27 cellular contexts compared by ENCODE assay signal in genomic region chr3:67916353-67916752, GRCh38.
"Had no signal": no experiment of that assay in that cellular context is flagged by ENCODE, and none has a peak within 500 bp of the region (broad histone marks: within the 10 kb centered on the region; RNA-seq: fewer than 3 reads in every experiment).

No MANE protein-coding gene starts in this region.

- H3K9me3 ChIP-seq: ascending aorta, MG63 had no signal

- ATAC-seq: activated CD8-positive, alpha-beta T cell treated with anti-CD3 and anti-CD28 coated beads for 36 hours had no signal

- DNase-seq: activated CD4-positive, alpha-beta T cell treated with anti-CD3 and anti-CD28 coated beads, Interleukin-2, amount 10 ng/mL, durations not matched to agents 24 days and 14 days; activated CD4-positive, alpha-beta T cell treated with anti-CD3 and anti-CD28 coated beads, Interleukin-2, amount 50 U/mL, for 4 hours; activated CD8-positive, alpha-beta T cell treated with anti-CD3 and anti-CD28 coated beads for 36 hours; activated gamma-delta T cell; activated naive CD4-positive, alpha-beta T cell treated with Interleukin-2 at 50 U/mL for 16 hours; activated naive CD8-positive, alpha-beta T cell treated with anti-CD3 and anti-CD28 coated beads, Interleukin-2, amount 10 ng/mL, durations not matched to agents 7 days and 5 days; activated T-cell treated with anti-CD3 and anti-CD28 coated beads, Interleukin-2, amount 50 U/mL, for 1 hour; amygdala; MG63; NCI-H1092 treated with DMSO at 0.1 percent for 48 hours; NCI-H1417; NCI-H146; NCI-H187; NCI-H2029 treated with DMSO at 0.1 percent for 48 hours; NCI-H2107; NCI-H2171; NCI-H510A; NCI-H526; NCI-H748 treated with DMSO at 0.1 percent for 48 hours; OCI-M1; Right ventricle myocardium superior; SW 1271; T-helper 1 cell; T-helper 2 cell; T1000 had no signal

- H3K27ac ChIP-seq: ascending aorta, cardiac muscle cell had no signal

- H3K36me3 ChIP-seq: ascending aorta, cardiac muscle cell, MG63 had no signal

- H3K4me1 ChIP-seq: ascending aorta had no signal

- H3K4me3 ChIP-seq: ascending aorta, cardiac muscle cell, MG63 had no signal
